Comparison of ENCODE assay signal across 19 cellular contexts in the genomic region with DNA sequence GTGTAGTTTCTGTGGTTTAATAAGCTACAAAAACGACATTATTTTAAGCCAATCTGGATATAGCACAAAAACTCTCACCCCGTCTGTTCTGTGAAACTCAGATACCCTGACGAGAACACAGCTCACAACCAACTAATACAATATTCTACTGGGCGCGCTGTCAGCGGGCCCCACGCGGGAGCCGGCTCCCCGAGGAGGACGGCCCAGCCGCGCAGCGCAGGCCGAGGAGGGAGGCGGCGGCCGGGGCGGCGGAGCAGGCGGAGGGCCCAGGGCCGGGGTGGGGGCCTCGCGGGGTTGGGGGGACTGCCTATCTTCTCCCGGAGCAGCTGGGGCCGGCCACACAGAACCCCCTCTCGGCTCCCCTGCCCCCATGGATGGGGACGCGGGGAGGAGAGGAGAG.
"Had no signal": no experiment of that assay in that cellular context is flagged by ENCODE, and none has a peak within 500 bp of the region (broad histone marks: within the 10 kb centered on the region; RNA-seq: fewer than 3 reads in every experiment).

No MANE protein-coding gene starts in this region.

- H3K4me2 ChIP-seq: PC-9 had no signal

- H3K4me3 ChIP-seq: breast epithelium, MG63, PC-9 had no signal

- H3K9me3 ChIP-seq: breast epithelium, MG63 had no signal

- H3K27ac ChIP-seq: breast epithelium, PC-9 had no signal

- DNase-seq: activated CD4-positive, alpha-beta memory T cell treated with anti-CD3 and anti-CD28 coated beads, Interleukin-2, amount 10 ng/mL, durations not matched to agents 7 days and 5 days; activated CD4-positive, alpha-beta T cell treated with anti-CD3 and anti-CD28 coated beads, Interleukin-2, amount 50 U/mL, for 1 hour; activated CD4-positive, CD25-positive, alpha-beta regulatory T cell; activated T-cell treated with anti-CD3 and anti-CD28 coated beads for 4 hours; aorta; MG63; MV-4-11; NCI-H1092 treated with DMSO at 0.1 percent for 48 hours; NCI-H1417 treated with DMSO at 0.1 percent for 48 hours; NCI-H1694; NCI-H2029; NCI-H2107; NCI-H2171 treated with DMSO at 0.1 percent for 48 hours; NCI-H510A treated with DMSO at 0.1 percent for 48 hours; PC-9; SHP77 treated with DMSO at 0.1 percent for 48 hours; T-helper 17 cell; T-helper 9 cell had no signal

- ATAC-seq: T-helper 17 cell had no signal

- H3K27me3 ChIP-seq: MG63 had no signal

- H3K36me3 ChIP-seq: breast epithelium, MG63 had no signal

- H2AFZ ChIP-seq: PC-9 had no signal
